In genomic region chr12:53103860-53104305, GRCh38 we compare ENCODE assay signal across 10 cellular contexts. TPM values are rescaled to one million over a fixed set of nuclear protein-coding genes. Genes with fewer than 3 reads are reported as not detected.
DNase-seq lines count a peak whose midpoint lies in the region; ATAC-seq and TF ChIP-seq lines count a peak whose summit lies in the region.
"Had no signal": no experiment of that assay in that cellular context is flagged by ENCODE, and none has a peak within 500 bp of the region (broad histone marks: within the 10 kb centered on the region; RNA-seq: fewer than 3 reads in every experiment).

No MANE protein-coding gene starts in this region.

- intact Hi-C loops in natural killer cell (cut with micrococcal nuclease): no loop called here
- intact Hi-C loops in upper lobe of right lung (cut with DNase I): loop anchor here (5.0 kb wide), 1 partner anchor 37 kb away; no protein-coding TSS in a partner anchor
- intact Hi-C loops in naive thymus-derived CD4-positive, alpha-beta T cell (cut with micrococcal nuclease): loop anchor here in 1 of 2 donors (1.0 kb wide), 1 partner anchor 38 kb away; no protein-coding TSS in a partner anchor

- H3K27ac Mint-ChIP-seq in natural killer cell: no peak overlapping the region
- no peak overlapping the region for H3K27ac Mint-ChIP-seq in natural killer cell treated with Interleukin-12 subunit alpha and Interleukin-12 subunit beta and Interleukin-15 and Interleukin-18, amount 100 ng/mL, for 72 hours
- H3K27ac Mint-ChIP-seq in effector memory CD8-positive, alpha-beta T cell: peak overlapping the region; percentile 88 to 91
- peak overlapping the region in 4 of 9 donors; percentile 4 to 58 (median 40) for H3K27ac Mint-ChIP-seq in naive thymus-derived CD4-positive, alpha-beta T cell

- H3K36me3 Mint-ChIP-seq in natural killer cell: no peaks in the 10 kb centered on the region
- no peaks in the 10 kb centered on the region for H3K36me3 Mint-ChIP-seq in natural killer cell treated with Interleukin-12 subunit alpha and Interleukin-12 subunit beta and Interleukin-15 and Interleukin-18, amount 100 ng/mL, for 72 hours
- peaks cover 3% of the 10 kb centered on the region for H3K36me3 Mint-ChIP-seq in effector memory CD8-positive, alpha-beta T cell (ENCODE audit: insufficient read depth)
- H3K36me3 Mint-ChIP-seq in naive thymus-derived CD4-positive, alpha-beta T cell: no peaks in the 10 kb centered on the region

- no peaks in the 10 kb centered on the region for H3K27me3 ChIP-seq in upper lobe of right lung
- no peaks in the 10 kb centered on the region for H3K27me3 ChIP-seq in foreskin keratinocyte
- H3K27me3 ChIP-seq in naive thymus-derived CD4-positive, alpha-beta T cell (ENCODE audit: control insufficient read depth in 2 of 2, insufficient read depth in 2 of 2, low read length in 2 of 2): no peaks in the 10 kb centered on the region

- DNase-seq in natural killer cell (no peak), SKM-1 treated with dmso at 0.1 percent for 144 hours (lab: John Stamatoyannopoulos, UW; ENCODE audit: unreplicated experiment) (peak; percentile 64), upper lobe of right lung (no peak), foreskin keratinocyte (no peak)
- DNase-seq in natural killer cell treated with Interleukin-12 subunit alpha and Interleukin-12 subunit beta and Interleukin-15 and Interleukin-18, amount 100 ng/mL, for 72 hours (ENCODE audit: low spot score): no peak
- DNase-seq in effector memory CD8-positive, alpha-beta T cell: peak in 2 of 3 experiments; percentile 15 to 22
- no peak for DNase-seq in naive thymus-derived CD4-positive, alpha-beta T cell
- DNase-seq: NCI-H1694 had no signal

- no peaks in the 10 kb centered on the region for H3K27me3 Mint-ChIP-seq in natural killer cell (ENCODE audit: low read depth in 2 of 2)
- H3K27me3 Mint-ChIP-seq in natural killer cell treated with Interleukin-12 subunit alpha and Interleukin-12 subunit beta and Interleukin-15 and Interleukin-18, amount 100 ng/mL, for 72 hours: no peaks in the 10 kb centered on the region
- no peaks in the 10 kb centered on the region for H3K27me3 Mint-ChIP-seq in effector memory CD8-positive, alpha-beta T cell
- peaks cover 0 to 7% (median 0%) of the 10 kb centered on the region in 5 donors for H3K27me3 Mint-ChIP-seq in naive thymus-derived CD4-positive, alpha-beta T cell

- H3K36me3 ChIP-seq in upper lobe of right lung: no peaks in the 10 kb centered on the region
- no peaks in the 10 kb centered on the region for H3K36me3 ChIP-seq in naive thymus-derived CD4-positive, alpha-beta T cell (ENCODE audit: control insufficient read depth in 2 of 3, insufficient read depth in 3 of 3, low read length in 3 of 3)

- POLR2A ChIA-PET in naive thymus-derived CD4-positive, alpha-beta T cell (lab: Charles Lee): interaction anchor here (1.1 to 3.7 kb wide), 3 partner anchors 25 to 58 kb away, joined by 3 to 25 read pairs (median 4); partner anchors contain the start of gene SPRYD3

- H3K9me3 Mint-ChIP-seq in natural killer cell: no peaks in the 10 kb centered on the region
- no peaks in the 10 kb centered on the region for H3K9me3 Mint-ChIP-seq in natural killer cell treated with Interleukin-12 subunit alpha and Interleukin-12 subunit beta and Interleukin-15 and Interleukin-18, amount 100 ng/mL, for 72 hours
- H3K9me3 Mint-ChIP-seq in effector memory CD8-positive, alpha-beta T cell: no peaks in the 10 kb centered on the region
- no peaks in the 10 kb centered on the region for H3K9me3 Mint-ChIP-seq in naive thymus-derived CD4-positive, alpha-beta T cell

- peaks cover 5% of the 10 kb centered on the region for H3K4me1 ChIP-seq in upper lobe of right lung
- peaks cover 5% of the 10 kb centered on the region for H3K4me1 ChIP-seq in foreskin keratinocyte
- H3K4me1 ChIP-seq in naive thymus-derived CD4-positive, alpha-beta T cell (ENCODE audit: control insufficient read depth in 2 of 2, insufficient read depth in 2 of 2, low read length in 2 of 2): peaks cover 28 to 36% of the 10 kb centered on the region in 2 donors

- no peak overlapping the region for H3K27ac ChIP-seq in upper lobe of right lung
- H3K27ac ChIP-seq in foreskin keratinocyte: no peak overlapping the region
- H3K27ac ChIP-seq in naive thymus-derived CD4-positive, alpha-beta T cell (ENCODE audit: low read depth, low read length): no peak overlapping the region

- ATAC-seq in natural killer cell (peak in 2 of 3 donors; percentile 11 to 37), upper lobe of right lung (peak; percentile 19), foreskin keratinocyte (no peak), GM21367 (IDR thresholded peaks at IDR 0.05; ENCODE audit: unreplicated experiment) (no peak)
- ATAC-seq in natural killer cell treated with Interleukin-12 subunit alpha and Interleukin-12 subunit beta and Interleukin-15 and Interleukin-18, amount 100 ng/mL, for 72 hours: no peak
- peak; percentile 42 for ATAC-seq in effector memory CD8-positive, alpha-beta T cell (replicated peaks)
- no peak for ATAC-seq in naive thymus-derived CD4-positive, alpha-beta T cell
- ATAC-seq: Right ventricle myocardium inferior had no signal

- H3K4me3 ChIP-seq in upper lobe of right lung: no peak overlapping the region
- H3K4me3 ChIP-seq in naive thymus-derived CD4-positive, alpha-beta T cell (ENCODE audit: low read length): no peak overlapping the region

- TF ChIP-seq CTCF in natural killer cell (IDR thresholded peaks at IDR 0.05) (no peak), upper lobe of right lung (IDR thresholded peaks at IDR 0.05) (no peak), foreskin keratinocyte (conservative IDR thresholded peaks at IDR 0.05) (no peak)

- CTCF ChIA-PET in naive thymus-derived CD4-positive, alpha-beta T cell (lab: Charles Lee): interaction anchor here (0.8 to 4.6 kb wide), 4 partner anchors 38 to 94 kb away, joined by 3 to 42 read pairs (median 4); no protein-coding TSS in a partner anchor

- H3K4me3 Mint-ChIP-seq in natural killer cell: no peak overlapping the region
- no peak overlapping the region for H3K4me3 Mint-ChIP-seq in natural killer cell treated with Interleukin-12 subunit alpha and Interleukin-12 subunit beta and Interleukin-15 and Interleukin-18, amount 100 ng/mL, for 72 hours
- peak overlapping the region; percentile 67 to 71 for H3K4me3 Mint-ChIP-seq in effector memory CD8-positive, alpha-beta T cell
- peak overlapping the region in 5 of 10 donors; percentile 11 to 63 (median 25) for H3K4me3 Mint-ChIP-seq in naive thymus-derived CD4-positive, alpha-beta T cell

- no peaks in the 10 kb centered on the region for H3K9me3 ChIP-seq in upper lobe of right lung
- H3K9me3 ChIP-seq in naive thymus-derived CD4-positive, alpha-beta T cell (ENCODE audit: control insufficient read depth in 2 of 3, low read length in 3 of 3): no peaks in the 10 kb centered on the region

- peaks cover 17 to 22% of the 10 kb centered on the region in 2 donors for H3K4me1 Mint-ChIP-seq in natural killer cell
- peaks cover 18 to 20% of the 10 kb centered on the region in 2 donors for H3K4me1 Mint-ChIP-seq in natural killer cell treated with Interleukin-12 subunit alpha and Interleukin-12 subunit beta and Interleukin-15 and Interleukin-18, amount 100 ng/mL, for 72 hours (ENCODE audit: low read depth in 2 of 2)
- H3K4me1 Mint-ChIP-seq in effector memory CD8-positive, alpha-beta T cell (ENCODE audit: low read depth in 2 of 2): peaks cover 34 to 41% of the 10 kb centered on the region in 2 donors
- peaks cover 25 to 38% (median 33%) of the 10 kb centered on the region in 7 donors for H3K4me1 Mint-ChIP-seq in naive thymus-derived CD4-positive, alpha-beta T cell

RNA-seq across cellular contexts. Expression of gene SOAT2, which starts 0.6 kb away (rescaled TPM):
- total RNA-seq in natural killer cell (not detected), upper lobe of right lung (not detected), foreskin keratinocyte (not detected in 2 replicates)
- under 1 TPM in 1 of 2 donors, not detected in 1; 0.26 TPM for total RNA-seq in natural killer cell treated with Interleukin-12 subunit alpha and Interleukin-12 subunit beta and Interleukin-15 and Interleukin-18, amount 100 ng/mL, for 72 hours
- polyA plus RNA-seq in foreskin keratinocyte: not detected in 2 replicates
- under 1 TPM in 4 of 5 experiments, not detected in 1; 0.35 to 0.69 (median 0.51) TPM for total RNA-seq in naive thymus-derived CD4-positive, alpha-beta T cell
- under 1 TPM in 1 of 2 donors, not detected in 1; 0.31 TPM for polyA plus RNA-seq in naive thymus-derived CD4-positive, alpha-beta T cell
- total RNA-seq: Right ventricle myocardium inferior had no signal

RNA-seq across cellular contexts. Expression of gene IGFBP6, which starts 6.4 kb away (rescaled TPM):
- total RNA-seq in natural killer cell (under 1 TPM in 1 of 3 donors, not detected in 2; 0.61 TPM), upper lobe of right lung (34.6 TPM), foreskin keratinocyte (34.4 and 49.3 TPM in 2 replicates)
- not detected for total RNA-seq in natural killer cell treated with Interleukin-12 subunit alpha and Interleukin-12 subunit beta and Interleukin-15 and Interleukin-18, amount 100 ng/mL, for 72 hours
- 46.4 and 62.5 TPM in 2 replicates for polyA plus RNA-seq in foreskin keratinocyte
- under 1 TPM in 3 of 5 experiments, not detected in 2; 0.34 to 0.56 (median 0.54) TPM for total RNA-seq in naive thymus-derived CD4-positive, alpha-beta T cell
- polyA plus RNA-seq in naive thymus-derived CD4-positive, alpha-beta T cell: under 1 TPM; 0.41 to 0.81 TPM

RNA-seq across cellular contexts. Expression of gene SPRYD3, which starts 24.7 kb away (rescaled TPM):
- total RNA-seq in natural killer cell (10 to 100 TPM; 32.6 to 48.0 (median 42.6) TPM), upper lobe of right lung (50.4 TPM), foreskin keratinocyte (27.2 and 36.2 TPM in 2 replicates)
- total RNA-seq in natural killer cell treated with Interleukin-12 subunit alpha and Interleukin-12 subunit beta and Interleukin-15 and Interleukin-18, amount 100 ng/mL, for 72 hours: 10 to 100 TPM; 56.5 to 60.3 TPM
- 28.3 and 35.1 TPM in 2 replicates for polyA plus RNA-seq in foreskin keratinocyte
- total RNA-seq in naive thymus-derived CD4-positive, alpha-beta T cell: 10 to 100 TPM; 33.0 to 48.0 (median 36.4) TPM
- 10 to 100 TPM; 48.5 to 57.6 TPM for polyA plus RNA-seq in naive thymus-derived CD4-positive, alpha-beta T cell

RNA-seq across cellular contexts. Expression of gene TNS2, which starts 54.0 kb away (rescaled TPM):
- total RNA-seq in natural killer cell (1 to 10 TPM in 2 of 3 donors, under 1 TPM in 1; 0.95 to 1.8 (median 1.0) TPM), upper lobe of right lung (232 TPM), foreskin keratinocyte (1.5 and 4.3 TPM in 2 replicates)
- total RNA-seq in natural killer cell treated with Interleukin-12 subunit alpha and Interleukin-12 subunit beta and Interleukin-15 and Interleukin-18, amount 100 ng/mL, for 72 hours: 1 to 10 TPM; 2.4 to 2.8 TPM
- 1.2 and 3.4 TPM in 2 replicates for polyA plus RNA-seq in foreskin keratinocyte
- total RNA-seq in naive thymus-derived CD4-positive, alpha-beta T cell: 1 to 10 TPM in 4 of 5 experiments, under 1 TPM in 1; 0.73 to 4.4 (median 2.5) TPM
- under 1 TPM; 0.26 to 0.30 TPM for polyA plus RNA-seq in naive thymus-derived CD4-positive, alpha-beta T cell

Comparison
In these comparisons a context has a peak if more than half of its experiments do, and no peak if none do; other contexts are left out.
1. ATAC-seq: peak in natural killer cell (2 of 3), effector memory CD8-positive, alpha-beta T cell (single experiment) and upper lobe of right lung (single experiment); none in natural killer cell treated with Interleukin-12 subunit alpha and Interleukin-12 subunit beta and Interleukin-15 and Interleukin-18, amount 100 ng/mL, for 72 hours (0 of 2), foreskin keratinocyte (single experiment), naive thymus-derived CD4-positive, alpha-beta T cell (single experiment) and GM21367 (single experiment).
2. DNase-seq: peak in SKM-1 treated with dmso at 0.1 percent for 144 hours (single experiment) and effector memory CD8-positive, alpha-beta T cell (2 of 3); none in natural killer cell (single experiment), natural killer cell treated with Interleukin-12 subunit alpha and Interleukin-12 subunit beta and Interleukin-15 and Interleukin-18, amount 100 ng/mL, for 72 hours (single experiment), upper lobe of right lung (single experiment), foreskin keratinocyte (0 of 2) and naive thymus-derived CD4-positive, alpha-beta T cell (0 of 9).
3. H3K27ac Mint-ChIP-seq: peak in effector memory CD8-positive, alpha-beta T cell (2 of 2); none in natural killer cell (0 of 2) and natural killer cell treated with Interleukin-12 subunit alpha and Interleukin-12 subunit beta and Interleukin-15 and Interleukin-18, amount 100 ng/mL, for 72 hours (0 of 2).
4. H3K4me3 Mint-ChIP-seq: peak in effector memory CD8-positive, alpha-beta T cell (2 of 2); none in natural killer cell (single experiment) and natural killer cell treated with Interleukin-12 subunit alpha and Interleukin-12 subunit beta and Interleukin-15 and Interleukin-18, amount 100 ng/mL, for 72 hours (single experiment).
5. RNA of gene IGFBP6, which starts 6.4 kb away (total RNA-seq): 34.6 TPM in upper lobe of right lung (single experiment) and 34.4 to 49.3 TPM in foreskin keratinocyte; 0.61 TPM in natural killer cell, 0.34 to 0.56 TPM in naive thymus-derived CD4-positive, alpha-beta T cell and not detected in natural killer cell treated with Interleukin-12 subunit alpha and Interleukin-12 subunit beta and Interleukin-15 and Interleukin-18, amount 100 ng/mL, for 72 hours; every median in the first group is over 10 times any median in the second.